Comparison of ENCODE assay signal across 18 cellular contexts in the genomic region with DNA sequence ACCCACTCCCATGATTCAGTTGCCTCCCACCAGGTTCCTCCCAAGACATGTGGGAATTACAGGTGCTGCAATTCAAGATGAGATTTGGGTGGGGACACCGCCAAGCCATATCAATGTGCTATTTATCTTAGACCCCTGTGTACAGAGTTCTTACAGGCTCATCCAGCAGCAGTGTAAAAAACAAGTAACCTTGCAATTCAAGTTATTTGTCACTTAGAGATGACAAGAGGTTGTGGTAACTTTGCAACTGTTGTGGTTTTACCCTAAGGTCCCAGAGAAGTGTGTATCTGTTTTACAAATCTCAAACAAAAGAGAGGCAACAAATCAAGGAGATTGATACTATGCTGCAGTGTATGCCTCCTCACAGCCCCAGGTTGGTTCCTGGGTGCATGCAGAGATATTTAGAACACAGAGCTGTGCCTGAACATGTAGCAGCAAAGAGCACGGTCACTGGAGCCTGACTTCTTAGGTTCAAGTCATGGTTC. TPM values are rescaled to one million over a fixed set of nuclear protein-coding genes. Genes with fewer than 3 reads are reported as not detected.
DNase-seq lines count a peak whose midpoint lies in the region; ATAC-seq and TF ChIP-seq lines count a peak whose summit lies in the region.
"Had no signal": no experiment of that assay in that cellular context is flagged by ENCODE, and none has a peak within 500 bp of the region (broad histone marks: within the 10 kb centered on the region; RNA-seq: fewer than 3 reads in every experiment).

No MANE protein-coding gene starts in this region.

- H3K4me1 ChIP-seq in CD8-positive, alpha-beta memory T cell (ENCODE audit: insufficient read depth, low read length), result peaks cover 73% of the 10 kb centered on the region
- H3K4me1 ChIP-seq: left lung, upper lobe of left lung had no signal

- H3K4me3 ChIP-seq in CD8-positive, alpha-beta memory T cell (ENCODE audit: low read length), result peak overlapping the region; percentile 16
- no peak overlapping the region for H3K4me3 ChIP-seq in epithelial cell of esophagus (ENCODE audit: low read length)
- H3K4me3 ChIP-seq: left lung, SK-N-MC, smooth muscle cell, upper lobe of left lung had no signal

- intact Hi-C loops in CD4-positive, alpha-beta T cell (cut with DNase I, micrococcal nuclease), result loop anchor here in 1 of 2 experiments (1.0 kb wide), 1 partner anchor 12 kb away; a partner anchor contains a TSS

- peaks cover 76% of the 10 kb centered on the region for H3K4me1 Mint-ChIP-seq in CD4-positive, alpha-beta T cell (ENCODE audit: low read depth)
- H3K4me1 Mint-ChIP-seq in CD8-positive, alpha-beta memory T cell, result peaks cover 62 to 85% (median 78%) of the 10 kb centered on the region in 3 donors
- peaks cover 47% of the 10 kb centered on the region for H3K4me1 Mint-ChIP-seq in T-helper 17 cell
- no peaks in the 10 kb centered on the region for H3K4me1 Mint-ChIP-seq in glutamatergic neuron (ENCODE audit: low read depth, unreplicated experiment)
- H3K4me1 Mint-ChIP-seq: B cell, endodermal cell had no signal

- no peaks in the 10 kb centered on the region for H3K27me3 Mint-ChIP-seq in CD4-positive, alpha-beta T cell
- H3K27me3 Mint-ChIP-seq in CD8-positive, alpha-beta memory T cell, result peaks cover 0 to 4% of the 10 kb centered on the region in 2 donors
- no peaks in the 10 kb centered on the region for H3K27me3 Mint-ChIP-seq in T-helper 17 cell
- H3K27me3 Mint-ChIP-seq in glutamatergic neuron (ENCODE audit: unreplicated experiment), result peaks cover 2% of the 10 kb centered on the region

- in situ Hi-C loops in ACHN (cut with HindIII; ENCODE audit: low pct_ligation_motif_present, low pct_unique_long_range_greater_than_20kb, low sequenced_read_pairs), result no loop called here

- CTCF ChIA-PET in CD4-positive, alpha-beta T cell (lab: Charles Lee), result interaction anchor here (1.0 kb wide), 1 partner anchor 12 kb away, joined by 3 read pairs; a partner anchor contains a TSS
- CTCF ChIA-PET in CD8-positive, alpha-beta memory T cell (lab: Charles Lee), result interaction anchor here (0.6 to 2.2 kb wide), 3 partner anchors 12 to 48 kb away, joined by 3 to 6 read pairs (median 3); a partner anchor contains a TSS

- peak overlapping the region; percentile 84 for H3K27ac Mint-ChIP-seq in CD4-positive, alpha-beta T cell
- H3K27ac Mint-ChIP-seq in CD8-positive, alpha-beta memory T cell, result peak overlapping the region; percentile 55 to 94 (median 74)
- H3K27ac Mint-ChIP-seq in T-helper 17 cell (peak overlapping the region; percentile 83), glutamatergic neuron (ENCODE audit: unreplicated experiment) (no peak overlapping the region)
- H3K27ac Mint-ChIP-seq: B cell, endodermal cell had no signal

- H3K36me3 ChIP-seq in CD8-positive, alpha-beta memory T cell (ENCODE audit: insufficient read depth, low read length), result no peaks in the 10 kb centered on the region
- H3K36me3 ChIP-seq: left lung, upper lobe of left lung had no signal

- H3K4me3 Mint-ChIP-seq in CD4-positive, alpha-beta T cell, result peak overlapping the region; percentile 12
- peak overlapping the region; percentile 20 to 70 (median 56) for H3K4me3 Mint-ChIP-seq in CD8-positive, alpha-beta memory T cell
- H3K4me3 Mint-ChIP-seq in T-helper 17 cell (peak overlapping the region; percentile 37), glutamatergic neuron (ENCODE audit: unreplicated experiment) (no peak overlapping the region)
- H3K4me3 Mint-ChIP-seq: B cell, endodermal cell had no signal

- H3K9me3 Mint-ChIP-seq in CD4-positive, alpha-beta T cell, result peaks cover 4% of the 10 kb centered on the region
- no peaks in the 10 kb centered on the region for H3K9me3 Mint-ChIP-seq in CD8-positive, alpha-beta memory T cell
- no peaks in the 10 kb centered on the region for H3K9me3 Mint-ChIP-seq in glutamatergic neuron (ENCODE audit: unreplicated experiment)
- H3K9me3 Mint-ChIP-seq: endodermal cell had no signal

- peak overlapping the region; percentile 22 for H3K27ac ChIP-seq in CD4-positive, alpha-beta T cell (ENCODE audit: low read depth, low read length)
- H3K27ac ChIP-seq in CD8-positive, alpha-beta memory T cell (ENCODE audit: low read depth, low read length), result no peak overlapping the region
- H3K27ac ChIP-seq: left lung, SK-N-MC, upper lobe of left lung had no signal

- no peak for TF ChIP-seq CTCF in CD4-positive, alpha-beta T cell (IDR thresholded peaks at IDR 0.05)
- TF ChIP-seq CTCF in epithelial cell of esophagus (IDR thresholded peaks at IDR 0.05; ENCODE audit: insufficient read depth, low read depth, low read length, missing control alignments) (no peak), glutamatergic neuron (IDR thresholded peaks at IDR 0.05; ENCODE audit: partially characterized antibody, unreplicated experiment) (no peak)

- H3K27me3 ChIP-seq in CD4-positive, alpha-beta T cell (ENCODE audit: control insufficient read depth, insufficient read depth, low read length), result no peaks in the 10 kb centered on the region
- no peaks in the 10 kb centered on the region for H3K27me3 ChIP-seq in CD8-positive, alpha-beta memory T cell (ENCODE audit: insufficient read depth, low read length, poor library complexity, severe bottlenecking)
- H3K27me3 ChIP-seq: left lung, upper lobe of left lung had no signal

- no peaks in the 10 kb centered on the region for H3K36me3 Mint-ChIP-seq in CD4-positive, alpha-beta T cell (ENCODE audit: low read depth)
- H3K36me3 Mint-ChIP-seq in CD8-positive, alpha-beta memory T cell, result peaks cover 0 to 2% (median 0%) of the 10 kb centered on the region in 3 donors
- H3K36me3 Mint-ChIP-seq in T-helper 17 cell (ENCODE audit: low read depth), result no peaks in the 10 kb centered on the region
- no peaks in the 10 kb centered on the region for H3K36me3 Mint-ChIP-seq in glutamatergic neuron (ENCODE audit: unreplicated experiment)

- POLR2A ChIA-PET in CD4-positive, alpha-beta T cell (lab: Charles Lee), result interaction anchor here (0.6 to 3.9 kb wide), 5 partner anchors 9 to 78 kb away, joined by 3 to 97 read pairs (median 3); a partner anchor contains a TSS
- POLR2A ChIA-PET in CD8-positive, alpha-beta memory T cell (lab: Charles Lee), result interaction anchor here (1.1 kb wide), 1 partner anchor 12 kb away, joined by 10 read pairs; a partner anchor contains a TSS

- H3K9me3 ChIP-seq in CD4-positive, alpha-beta T cell (ENCODE audit: control insufficient read depth, low read length), result no peaks in the 10 kb centered on the region
- H3K9me3 ChIP-seq in CD8-positive, alpha-beta memory T cell (ENCODE audit: low read length), result no peaks in the 10 kb centered on the region
- H3K9me3 ChIP-seq in T-helper 17 cell (ENCODE audit: control insufficient read depth, low read length, poor library complexity, severe bottlenecking), result no peaks in the 10 kb centered on the region
- H3K9me3 ChIP-seq: left lung, upper lobe of left lung had no signal

- ATAC-seq in CD4-positive, alpha-beta T cell (ENCODE audit: poor library complexity), result peak; percentile 45
- ATAC-seq in T-helper 17 cell (peak; percentile 68), GM21528 (IDR thresholded peaks at IDR 0.05; ENCODE audit: low FRiP score, unreplicated experiment) (no peak), GM18519 (IDR thresholded peaks at IDR 0.05; ENCODE audit: low FRiP score, unreplicated experiment) (no peak)
- ATAC-seq: left lung had no signal

- DNase-seq in CD4-positive, alpha-beta T cell, result peak in 3 of 10 experiments; percentile 9 to 27 (median 19)
- peak in 3 of 5 donors; percentile 48 to 61 (median 51) for DNase-seq in CD8-positive, alpha-beta memory T cell
- DNase-seq in T-helper 17 cell, result no peak
- peak; percentile 42 for DNase-seq in epithelial cell of esophagus (ENCODE audit: low read depth)
- DNase-seq in glutamatergic neuron, result no peak
- DNase-seq in ACHN, result no peak
- DNase-seq: activated CD8-positive, alpha-beta memory T cell treated with anti-CD3 and anti-CD28 coated beads for 24 hours; amniotic stem cell; endodermal cell; left lung; NCI-H2029; NCI-H526; upper lobe of left lung had no signal

RNA-seq across cellular contexts. Expression of a gene that starts 11.5 kb away (rescaled TPM):
- 10 to 100 TPM; 33.8 to 35.8 TPM for total RNA-seq in CD4-positive, alpha-beta T cell
- 10 to 100 TPM; 13.8 to 14.2 TPM for total RNA-seq in CD8-positive, alpha-beta memory T cell
- 29.4 TPM for polyA plus RNA-seq in CD8-positive, alpha-beta memory T cell
- total RNA-seq in T-helper 17 cell (10 to 100 TPM; 51.8 to 72.1 TPM), glutamatergic neuron (ENCODE audit: unreplicated experiment) (8.9 TPM)

Comparison
In these comparisons a context has a peak if more than half of its experiments do, and no peak if none do; other contexts are left out.
1. ATAC-seq: peak in CD4-positive, alpha-beta T cell (single experiment) and T-helper 17 cell (single experiment); none in GM21528 (single experiment) and GM18519 (single experiment).
2. DNase-seq: peak in CD8-positive, alpha-beta memory T cell (3 of 5) and epithelial cell of esophagus (single experiment); none in T-helper 17 cell (0 of 3), glutamatergic neuron (single experiment) and ACHN (single experiment).